ENCODE assay signal across 17 cellular contexts in the genomic region with DNA sequence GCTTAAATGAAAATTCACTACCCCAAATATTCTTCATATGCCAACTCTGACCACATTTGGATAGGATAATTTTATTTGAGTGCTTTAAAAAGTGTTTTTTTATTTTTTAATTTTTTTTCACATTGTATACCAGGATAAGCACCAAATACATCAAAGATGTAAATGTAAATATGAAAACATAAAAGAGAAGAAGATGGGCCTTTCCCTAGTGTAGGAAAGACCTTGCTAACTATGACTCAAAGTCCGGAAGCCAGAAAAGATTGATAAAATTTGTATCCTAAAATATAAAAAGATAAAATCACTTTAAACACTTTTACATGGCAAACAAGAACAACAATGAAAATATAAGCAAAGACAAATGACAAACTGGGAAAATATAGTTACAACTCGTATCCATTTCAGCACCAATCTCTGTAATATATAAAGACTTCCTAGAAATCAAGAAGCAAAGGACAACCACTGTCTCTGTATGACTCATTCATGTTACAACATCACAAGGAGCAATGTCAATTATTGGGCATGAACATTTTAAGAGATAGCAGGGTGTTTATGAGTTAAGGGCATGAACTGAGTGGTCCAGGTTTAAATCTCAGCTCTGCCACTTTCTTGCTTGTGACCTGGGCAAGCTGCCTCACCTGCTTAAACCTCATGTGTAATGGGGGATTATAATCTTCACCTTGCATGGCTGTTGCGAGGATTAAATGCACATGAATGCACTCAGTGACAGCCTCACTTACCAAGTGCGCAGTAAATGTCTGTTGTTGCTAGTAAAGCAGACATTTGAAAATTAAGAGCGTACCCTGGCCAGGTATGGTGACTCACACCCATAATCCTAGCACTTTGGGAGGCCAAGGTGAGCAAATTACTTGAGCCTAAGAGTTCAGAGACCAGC. TPM values are rescaled to one million over a fixed set of nuclear protein-coding genes. Genes with fewer than 3 reads are reported as not detected.
A peak's percentile ranks its signal among the peaks of the same experiment; 100 is the strongest.
DNase-seq lines count a peak whose midpoint lies in the region; ATAC-seq and TF ChIP-seq lines count a peak whose summit lies in the region.
"Had no signal": no experiment of that assay in that cellular context is flagged by ENCODE, and none has a peak within 500 bp of the region (broad histone marks: within the 10 kb centered on the region; RNA-seq: fewer than 3 reads in every experiment).

No MANE protein-coding gene starts in this region.

- H3K79me2 ChIP-seq in hepatocyte: peaks cover 2% of the 10 kb centered on the region

- H3K36me3 ChIP-seq in hepatocyte (replicated peaks; ENCODE audit: insufficient read depth, low read depth): no peaks in the 10 kb centered on the region
- H3K36me3 ChIP-seq: thoracic aorta had no signal

- no peak overlapping the region for H3K4me3 Mint-ChIP-seq in activated T-cell treated with anti-CD3 and anti-CD28 coated beads, Interleukin-2, amount 50 U/mL, for 24 hours
- H3K4me3 Mint-ChIP-seq in activated T-helper 17 cell treated with anti-CD3 and anti-CD28 coated beads, Interleukin-2, amount 50 U/mL, for 72 hours: peak overlapping the region; percentile 68
- H3K4me3 Mint-ChIP-seq: effector memory CD8-positive, alpha-beta T cell; T-helper 2 cell treated with Interferon-gamma antibody and Interleukin-4, amounts not matched to agents 5 μg/mL and 100 μg/mL, for 36 hours had no signal

- TF ChIP-seq POLR2A in NB4 (IDR thresholded peaks at IDR 0.05; ENCODE audit: extremely low read depth, insufficient read length): no peak

- no peaks in the 10 kb centered on the region for H3K9me3 Mint-ChIP-seq in activated T-cell treated with anti-CD3 and anti-CD28 coated beads, Interleukin-2, amount 50 U/mL, for 24 hours
- peaks cover 3% of the 10 kb centered on the region for H3K9me3 Mint-ChIP-seq in activated T-helper 17 cell treated with anti-CD3 and anti-CD28 coated beads, Interleukin-2, amount 50 U/mL, for 72 hours
- H3K9me3 Mint-ChIP-seq: effector memory CD8-positive, alpha-beta T cell; T-helper 2 cell treated with Interferon-gamma antibody and Interleukin-4, amounts not matched to agents 5 μg/mL and 100 μg/mL, for 36 hours had no signal

- no peak overlapping the region for H3K4me2 ChIP-seq in hepatocyte

- ATAC-seq in activated T-helper 17 cell treated with anti-CD3 and anti-CD28 coated beads, Interleukin-2, amount 50 U/mL, for 72 hours (replicated peaks): peak; percentile 70
- ATAC-seq in HG02642 (IDR thresholded peaks at IDR 0.05; ENCODE audit: poor library complexity, unreplicated experiment) (no peak), HG03095 (IDR thresholded peaks at IDR 0.05; ENCODE audit: unreplicated experiment) (no peak)
- ATAC-seq: effector memory CD8-positive, alpha-beta T cell had no signal

- H3K4me3 ChIP-seq in NB4 (ENCODE audit: low read depth, low read length) (no peak overlapping the region), hepatocyte (no peak overlapping the region)
- H3K4me3 ChIP-seq: thoracic aorta had no signal

- DNase-seq in activated T-cell treated with anti-CD3 and anti-CD28 coated beads, Interleukin-2, amount 50 U/mL, for 24 hours: no peak
- DNase-seq in activated T-cell treated with anti-CD3 and anti-CD28 coated beads, Interleukin-2, amount 50 U/mL, for 48 hours: no peak
- DNase-seq in NB4 (ENCODE audit: low read depth) (peak; percentile 46), renal cortical epithelial cell (ENCODE audit: low read depth) (peak; percentile 67), hepatocyte (ENCODE audit: low spot score) (no peak)
- DNase-seq: activated effector memory CD4-positive, alpha-beta T cell treated with anti-CD3 and anti-CD28 coated beads, Interleukin-2, amount 50 U/mL, for 16 hours; Caco-2; effector memory CD8-positive, alpha-beta T cell; islet precursor cell; NCI-H345; RPMI8226 had no signal

- no peaks in the 10 kb centered on the region for H3K36me3 Mint-ChIP-seq in activated T-cell treated with anti-CD3 and anti-CD28 coated beads, Interleukin-2, amount 50 U/mL, for 24 hours (ENCODE audit: low read depth)
- no peaks in the 10 kb centered on the region for H3K36me3 Mint-ChIP-seq in activated T-helper 17 cell treated with anti-CD3 and anti-CD28 coated beads, Interleukin-2, amount 50 U/mL, for 72 hours (ENCODE audit: low read depth)

- no peaks in the 10 kb centered on the region for H3K9me3 ChIP-seq in hepatocyte (ENCODE audit: low read depth)
- H3K9me3 ChIP-seq: Caco-2, thoracic aorta had no signal

- WGBS in hepatocyte (ENCODE audit: low lambda C conversion rate, missing lambda C conversion rate): 95% methylated on average over 5 of the region's 5 CpGs

- H4K20me1 ChIP-seq in hepatocyte (ENCODE audit: insufficient read depth, poor library complexity, severe bottlenecking): no peaks in the 10 kb centered on the region

- H3K27me3 ChIP-seq in hepatocyte: no peaks in the 10 kb centered on the region

- H3K27ac ChIP-seq in hepatocyte: no peak overlapping the region
- H3K27ac ChIP-seq: parathyroid adenoma, thoracic aorta had no signal

- no peak for TF ChIP-seq CTCF in NB4 (IDR thresholded peaks at IDR 0.05; ENCODE audit: low read depth, low read length)
- TF ChIP-seq CTCF in hepatocyte (IDR thresholded peaks at IDR 0.05; ENCODE audit: poor library complexity): no peak

- H3K27ac Mint-ChIP-seq in activated T-cell treated with anti-CD3 and anti-CD28 coated beads, Interleukin-2, amount 50 U/mL, for 24 hours: peak overlapping the region; percentile 20
- peak overlapping the region; percentile 40 for H3K27ac Mint-ChIP-seq in activated T-helper 17 cell treated with anti-CD3 and anti-CD28 coated beads, Interleukin-2, amount 50 U/mL, for 72 hours
- H3K27ac Mint-ChIP-seq: T-helper 2 cell treated with Interferon-gamma antibody and Interleukin-4, amounts not matched to agents 5 μg/mL and 100 μg/mL, for 36 hours had no signal

- H2AFZ ChIP-seq in hepatocyte: no peak overlapping the region
- H2AFZ ChIP-seq: parathyroid adenoma had no signal

- H3K4me1 ChIP-seq in hepatocyte (ENCODE audit: insufficient read depth): peaks cover 46% of the 10 kb centered on the region

- H3K4me1 Mint-ChIP-seq in activated T-cell treated with anti-CD3 and anti-CD28 coated beads, Interleukin-2, amount 50 U/mL, for 24 hours (ENCODE audit: low read depth): peaks cover 50% of the 10 kb centered on the region
- H3K4me1 Mint-ChIP-seq in activated T-helper 17 cell treated with anti-CD3 and anti-CD28 coated beads, Interleukin-2, amount 50 U/mL, for 72 hours: peaks cover 34% of the 10 kb centered on the region

- H3K27me3 Mint-ChIP-seq in activated T-cell treated with anti-CD3 and anti-CD28 coated beads, Interleukin-2, amount 50 U/mL, for 24 hours: no peaks in the 10 kb centered on the region
- H3K27me3 Mint-ChIP-seq in activated T-helper 17 cell treated with anti-CD3 and anti-CD28 coated beads, Interleukin-2, amount 50 U/mL, for 72 hours: no peaks in the 10 kb centered on the region
- H3K27me3 Mint-ChIP-seq: effector memory CD8-positive, alpha-beta T cell had no signal

- H3K9me2 ChIP-seq in hepatocyte (replicated peaks; ENCODE audit: insufficient read depth): no peaks in the 10 kb centered on the region

RNA-seq across cellular contexts. Expression of gene ARHGEF3, which starts 25.3 kb away (rescaled TPM):
- total RNA-seq in activated T-helper 17 cell treated with anti-CD3 and anti-CD28 coated beads, Interleukin-2, amount 50 U/mL, for 72 hours: 10 to 100 TPM; 12.3 to 17.0 TPM
- total RNA-seq in renal cortical epithelial cell (12.0 and 36.7 TPM in 2 replicates), hepatocyte (39.6 and 41.7 TPM in 2 replicates)
- 52.4 and 63.8 TPM in 2 replicates for polyA plus RNA-seq in hepatocyte

Comparison
In these comparisons a context has a peak if more than half of its experiments do, and no peak if none do; other contexts are left out.
1. DNase-seq: peak in NB4 (single experiment) and renal cortical epithelial cell (single experiment); none in activated T-cell treated with anti-CD3 and anti-CD28 coated beads, Interleukin-2, amount 50 U/mL, for 24 hours (single experiment), activated T-cell treated with anti-CD3 and anti-CD28 coated beads, Interleukin-2, amount 50 U/mL, for 48 hours (0 of 2) and hepatocyte (single experiment).